In the genomic region with DNA sequence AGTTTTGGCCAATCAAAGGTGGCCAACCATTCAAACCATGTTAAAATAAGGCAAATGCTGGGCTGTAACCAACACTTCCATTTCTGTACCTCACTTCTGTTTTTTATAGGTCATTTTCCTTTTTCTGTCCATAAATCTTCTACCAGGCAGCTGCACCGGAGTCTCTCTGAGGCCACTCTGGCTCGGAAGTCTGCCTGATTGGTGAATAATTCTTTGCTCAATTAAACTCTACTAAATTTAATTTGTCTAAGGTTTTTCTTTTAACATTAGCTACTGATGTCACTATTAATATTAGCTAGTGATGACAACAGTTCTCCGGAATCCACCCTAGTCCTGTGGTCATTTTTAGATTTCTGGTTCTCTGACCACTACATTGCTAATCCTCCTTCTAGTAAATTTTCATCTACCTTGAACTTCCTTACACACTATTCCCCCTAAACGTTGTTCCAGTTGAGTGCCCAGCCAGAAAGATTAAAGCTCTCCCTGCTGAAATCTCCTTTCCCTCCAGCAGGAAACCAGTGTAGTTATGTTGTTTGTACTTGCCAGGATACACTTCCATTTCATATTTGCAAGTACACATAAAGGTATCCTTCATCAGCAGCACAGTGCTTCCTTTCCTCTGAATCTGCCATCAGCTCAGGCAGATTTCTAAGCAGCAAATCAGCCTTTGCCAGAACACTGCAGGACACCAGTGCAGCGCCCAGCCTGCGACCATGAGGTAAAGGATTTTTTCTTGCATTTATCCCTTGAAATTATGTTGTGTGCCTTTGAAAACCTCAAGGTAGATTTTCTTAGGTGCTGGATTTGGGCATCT, we compare ENCODE assay signal across 8 cellular contexts. TPM values are rescaled to one million over a fixed set of nuclear protein-coding genes. Genes with fewer than 3 reads are reported as not detected.
DNase-seq lines count a peak whose midpoint lies in the region; ATAC-seq, FAIRE-seq and TF ChIP-seq lines count a peak whose summit lies in the region.

No MANE protein-coding gene starts in this region.

- intact Hi-C loops in right cardiac atrium (cut with DNase I) (no loop called here), gastrocnemius medialis (cut with DNase I; ENCODE audit: low total_unique reads) (no loop called here)

- TF ChIP-seq CTCF in VCaP (conservative IDR thresholded peaks at IDR 0.05): no peak; the same call in 1 of the 2 replicates
- TF ChIP-seq CTCF in gastrocnemius medialis (IDR thresholded peaks at IDR 0.05 in 4 of 5, conservative IDR thresholded peaks at IDR 0.05 in 1 of 5): no peak

- H3K4me1 ChIP-seq in right cardiac atrium (ENCODE audit: control insufficient read depth, insufficient read depth, low read length): peaks cover 10% of the 10 kb centered on the region
- peaks cover 7 to 29% of the 10 kb centered on the region in 2 donors for H3K4me1 ChIP-seq in gastrocnemius medialis
- H3K4me1 ChIP-seq in small intestine (ENCODE audit: control insufficient read depth in 2 of 2, insufficient read depth in 1 of 2, low read depth in 1 of 2, low read length in 1 of 2): peaks cover 0 to 4% of the 10 kb centered on the region in 2 donors

- H3K27ac ChIP-seq in VCaP (peak overlapping the region; percentile 93), right cardiac atrium (ENCODE audit: low read length) (peak overlapping the region; percentile 90), gastrocnemius medialis (peak overlapping the region; percentile 55 to 71 (median 67)), small intestine (ENCODE audit: low read depth in 1 of 2, low read length in 1 of 2) (peak overlapping the region in 1 of 2 donors; percentile 83)

- H3K36me3 ChIP-seq in gastrocnemius medialis: no peaks in the 10 kb centered on the region
- no peaks in the 10 kb centered on the region for H3K36me3 ChIP-seq in small intestine (ENCODE audit: control insufficient read depth in 2 of 2, insufficient read depth in 2 of 2, low read length in 2 of 2)

- in situ Hi-C loops in gastrocnemius medialis (cut with MboI; ENCODE audit: low sequenced_read_pairs in 4 of 4): loop anchor here in 1 of 4 donors (25.0 kb wide), 1 partner anchor 104 kb away; the partner anchor contains the start of genes IFIT1 and IFIT1B

- H3K9me3 ChIP-seq in right cardiac atrium (ENCODE audit: control insufficient read depth, low read length) (no peaks in the 10 kb centered on the region), gastrocnemius medialis (no peaks in the 10 kb centered on the region), small intestine (ENCODE audit: control insufficient read depth, low read depth) (no peaks in the 10 kb centered on the region)

- FAIRE-seq in H54 (lab: Jason Lieb, UNC): peak; percentile 75
- no peak for FAIRE-seq in small intestine (lab: Jason Lieb, UNC)

- H3K4me3 ChIP-seq in right cardiac atrium (ENCODE audit: low read length) (peak overlapping the region; percentile 7), gastrocnemius medialis (peak overlapping the region in 3 of 4 donors; percentile 18 to 39 (median 22)), small intestine (ENCODE audit: low read depth in 1 of 2, low read length in 2 of 2) (no peak overlapping the region)

- TF ChIP-seq POLR2A in H54 (IDR thresholded peaks at IDR 0.05; ENCODE audit: low read depth, low read length): no peak
- no peak for TF ChIP-seq POLR2A in gastrocnemius medialis (IDR thresholded peaks at IDR 0.05)

- H3K27me3 ChIP-seq in right cardiac atrium (ENCODE audit: control insufficient read depth, insufficient read depth) (no peaks in the 10 kb centered on the region), gastrocnemius medialis (no peaks in the 10 kb centered on the region), small intestine (ENCODE audit: control insufficient read depth in 2 of 2, insufficient read depth in 2 of 2, low read length in 2 of 2) (no peaks in the 10 kb centered on the region)

- ATAC-seq in right cardiac atrium (peak; percentile 66 to 71), gastrocnemius medialis (peak in 1 of 2 donors; percentile 44), HG02798 (IDR thresholded peaks at IDR 0.05; ENCODE audit: poor library complexity, unreplicated experiment) (no peak)

- 21% methylated on average over 6 of the region's 6 CpGs for WGBS in right cardiac atrium
- 48 to 73% (median 73%) methylated on average over 6 of the region's 6 CpGs for WGBS in small intestine, 3 donors

- no peak for DNase-seq in H54 (ENCODE audit: insufficient read length, low spot score)
- DNase-seq in right cardiac atrium: peak in 1 of 3 donors; percentile 53
- no peak for DNase-seq in gastrocnemius medialis
- no peak for DNase-seq in NCI-H446 (lab: John Stamatoyannopoulos, UW)
- no peak for DNase-seq in globus pallidus (ENCODE audit: low spot score)
- no peak for DNase-seq in small intestine

RNA-seq across cellular contexts. Expression of gene IFIT2, which starts 18.5 kb away (rescaled TPM):
- total RNA-seq in right cardiac atrium (1 to 10 TPM; 3.2 to 8.7 (median 6.6) TPM), gastrocnemius medialis (1 to 10 TPM in 1 of 4 donors, under 1 TPM in 3; 0.41 to 2.1 (median 0.78) TPM)
- polyA plus RNA-seq in right cardiac atrium (4.2 TPM), small intestine (1 to 10 TPM; 4.2 to 4.9 (median 4.8) TPM)

RNA-seq across cellular contexts. Expression of gene LIPA, which starts 31.8 kb away (rescaled TPM):
- total RNA-seq in right cardiac atrium (10 to 100 TPM; 22.7 to 34.7 (median 26.0) TPM), gastrocnemius medialis (10 to 100 TPM in 2 of 4 donors, 1 to 10 TPM in 2; 7.7 to 11.4 (median 9.3) TPM)
- polyA plus RNA-seq in right cardiac atrium (14.0 TPM), small intestine (100 to 1,000 TPM in 1 of 3 donors, 10 to 100 TPM in 2; 68.1 to 103 (median 95.7) TPM)

RNA-seq across cellular contexts. Expression of gene IFIT3, which starts 44.4 kb away (rescaled TPM):
- 10 to 100 TPM in 3 of 4 donors, 1 to 10 TPM in 1; 8.1 to 14.9 (median 13.7) TPM for total RNA-seq in right cardiac atrium
- 10.2 TPM for polyA plus RNA-seq in right cardiac atrium
- 1 to 10 TPM; 2.2 to 8.9 (median 3.7) TPM for total RNA-seq in gastrocnemius medialis
- 10 to 100 TPM; 16.2 to 17.2 (median 16.6) TPM for polyA plus RNA-seq in small intestine

Comparison
In these comparisons a context has a peak if more than half of its experiments do, and no peak if none do; other contexts are left out.
1. H3K4me3 ChIP-seq: peak in right cardiac atrium (single experiment) and gastrocnemius medialis (3 of 4); none in small intestine (0 of 2).